ENCODE assay signal across 1 cellular context in the genomic region with DNA sequence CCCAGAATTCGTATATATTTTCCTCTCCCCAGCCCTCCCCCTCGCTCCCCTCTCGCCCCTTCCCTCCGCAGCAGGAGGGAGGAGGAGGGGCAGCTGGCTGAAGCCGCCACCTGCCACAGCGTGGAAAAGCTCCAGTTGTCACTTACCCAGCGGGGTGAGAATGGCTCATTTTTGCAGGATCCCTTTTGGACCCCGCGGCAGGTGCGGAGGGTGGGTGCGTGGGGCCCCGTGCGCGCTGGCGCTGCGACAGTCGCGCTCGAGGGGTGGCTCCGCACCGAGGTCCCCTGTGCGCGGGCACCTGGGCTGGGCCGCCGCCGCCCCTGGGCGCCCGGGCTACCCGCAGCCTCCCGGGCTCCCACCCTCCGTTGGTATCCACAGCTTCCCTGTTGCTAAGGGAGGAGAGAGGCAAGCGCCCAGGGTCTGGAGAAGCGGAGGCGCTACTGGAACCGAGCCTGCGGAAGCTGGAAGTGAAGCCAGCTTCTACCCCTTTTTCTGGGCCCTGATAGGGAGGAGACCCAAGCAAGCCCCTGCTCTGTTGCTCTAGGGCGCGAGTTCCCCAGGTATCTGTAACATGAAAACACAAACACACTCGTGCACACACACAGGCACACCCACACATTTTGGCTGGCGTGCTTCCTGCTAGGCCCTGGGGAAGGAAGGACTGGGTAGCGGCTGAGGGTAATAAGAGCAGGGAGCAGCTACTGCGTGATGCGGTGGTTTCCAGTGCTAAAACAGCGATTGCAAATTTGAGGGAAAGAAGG.
TF ChIP-seq lines count a peak whose summit lies in the region.

A gene with protein sequence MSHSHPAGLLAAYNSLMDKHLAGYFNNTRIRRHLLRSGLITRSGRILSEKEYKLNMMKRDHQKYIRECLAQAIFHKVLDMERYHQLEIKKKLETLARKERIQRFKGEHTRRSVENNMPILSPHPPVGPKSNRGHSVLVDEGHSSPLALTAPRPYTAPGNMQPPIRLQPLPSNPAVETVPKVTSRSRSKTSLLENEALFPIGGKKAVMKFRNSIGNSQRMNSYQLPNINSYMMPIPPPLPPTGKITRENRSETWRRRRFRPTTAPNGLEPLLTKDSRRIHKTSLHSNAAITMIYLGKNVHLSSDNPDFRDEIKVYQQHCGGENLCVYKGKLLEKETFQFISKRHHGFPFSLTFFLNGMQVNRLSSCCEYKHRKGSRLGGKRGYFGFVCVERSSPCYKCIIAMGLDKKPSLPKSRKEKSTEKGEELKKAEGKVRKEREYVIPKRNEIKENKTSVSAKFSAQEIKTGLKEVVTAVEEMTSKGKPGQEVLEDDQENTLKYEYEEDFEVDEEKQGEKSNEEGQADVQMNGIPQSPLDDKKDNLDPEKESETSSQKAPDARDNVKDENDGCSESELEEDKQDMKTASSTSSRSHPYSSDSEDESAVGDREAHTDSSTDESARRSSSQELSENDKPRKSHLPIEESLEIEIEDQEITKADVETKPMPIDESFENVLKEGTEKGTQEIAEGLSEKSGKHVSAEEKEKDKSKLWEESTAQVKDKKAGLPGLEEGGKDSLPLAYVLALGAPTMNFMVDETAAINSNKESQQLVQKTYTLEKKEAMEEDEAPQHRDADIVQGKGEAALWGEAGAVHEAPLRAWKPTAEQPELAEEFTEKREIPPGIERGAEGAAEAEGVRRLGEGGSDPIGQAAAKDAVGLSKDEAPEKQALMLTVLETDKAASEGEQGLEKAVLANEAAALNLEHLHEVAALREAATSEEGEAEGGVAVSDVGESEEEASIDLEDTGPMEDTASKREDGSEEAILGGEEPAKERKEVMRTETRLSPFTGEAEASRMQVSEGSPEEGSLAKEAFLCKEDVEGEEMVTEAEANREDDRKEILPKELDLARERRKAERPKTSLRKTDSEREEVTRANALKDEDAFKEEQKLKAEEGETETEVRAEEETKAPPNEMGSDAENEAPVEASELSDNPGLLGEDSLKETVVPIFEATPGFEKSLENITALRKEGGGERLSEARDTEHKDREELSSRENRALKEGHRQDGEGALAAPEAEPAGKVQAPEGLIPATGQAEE (N-terminal part only) (minus strand): TSS at position 442 of the 761 bp plus-strand sequence. CDS start 273 bp downstream, at position 169.

TF ChIP-seq in GM12878, 131 proteins besides CTCF, POLR2A, EP300 and RAD21:
- TF ChIP-seq, protein P1, sequence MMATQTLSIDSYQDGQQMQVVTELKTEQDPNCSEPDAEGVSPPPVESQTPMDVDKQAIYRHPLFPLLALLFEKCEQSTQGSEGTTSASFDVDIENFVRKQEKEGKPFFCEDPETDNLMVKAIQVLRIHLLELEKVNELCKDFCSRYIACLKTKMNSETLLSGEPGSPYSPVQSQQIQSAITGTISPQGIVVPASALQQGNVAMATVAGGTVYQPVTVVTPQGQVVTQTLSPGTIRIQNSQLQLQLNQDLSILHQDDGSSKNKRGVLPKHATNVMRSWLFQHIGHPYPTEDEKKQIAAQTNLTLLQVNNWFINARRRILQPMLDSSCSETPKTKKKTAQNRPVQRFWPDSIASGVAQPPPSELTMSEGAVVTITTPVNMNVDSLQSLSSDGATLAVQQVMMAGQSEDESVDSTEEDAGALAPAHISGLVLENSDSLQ (IDR thresholded peaks at IDR 0.05) = no peak
- no peak for TF ChIP-seq GATAD2B (conservative IDR thresholded peaks at IDR 0.05; ENCODE audit: low read depth)
- no peak for TF ChIP-seq NFXL1 (IDR thresholded peaks at IDR 0.05; ENCODE audit: borderline replicate concordance)
- TF ChIP-seq PAX5 (IDR thresholded peaks at IDR 0.05; ENCODE audit: borderline replicate concordance, low read depth, low read length) = 0 out of 2 replicates have a peak, but pooled peaks have one; percentile 21
